Comparison of ENCODE assay signal across 23 cellular contexts in genomic region chr1:1366699-1367067, GRCh38. TPM values are rescaled to one million over a fixed set of nuclear protein-coding genes. Genes with fewer than 3 reads are reported as not detected.
DNase-seq lines count a peak whose midpoint lies in the region; ATAC-seq, FAIRE-seq and TF ChIP-seq lines count a peak whose summit lies in the region.
"Had no signal": no experiment of that assay in that cellular context is flagged by ENCODE, and none has a peak within 500 bp of the region (broad histone marks: within the 10 kb centered on the region; RNA-seq: fewer than 3 reads in every experiment).

No MANE protein-coding gene starts in this region.

- H3K36me3 Mint-ChIP-seq in endodermal cell (ENCODE audit: low read depth), result no peaks in the 10 kb centered on the region
- H3K36me3 Mint-ChIP-seq: CD4-positive, CD25-positive, alpha-beta regulatory T cell; CD8-positive, alpha-beta T cell had no signal

- no peak overlapping the region for H3K4me3 Mint-ChIP-seq in endodermal cell
- H3K4me3 Mint-ChIP-seq: B cell; CD4-positive, CD25-positive, alpha-beta regulatory T cell; CD8-positive, alpha-beta T cell had no signal

- H3K27ac ChIP-seq in GM12878 (ENCODE audit: control insufficient read depth, insufficient read depth) (no peak overlapping the region), endodermal cell (ENCODE audit: low read depth, low read length) (no peak overlapping the region), uterus (no peak overlapping the region), thyroid gland (no peak overlapping the region)
- H3K27ac ChIP-seq: 22Rv1, BLaER1, C4-2B had no signal

- POLR2A ChIA-PET in GM12878 (lab: Charles Lee), result no interaction called here

- H3K27me3 Mint-ChIP-seq in endodermal cell (ENCODE audit: insufficient read depth), result peaks cover 12% of the 10 kb centered on the region

- no peak overlapping the region for H2AFZ ChIP-seq in GM12878 (ENCODE audit: control insufficient read depth, low read depth, low read length)

- CTCF ChIA-PET in GM12878 (lab: Yijun Ruan, JAX), result no interaction called here

- no peaks in the 10 kb centered on the region; the same call in none of the 2 replicates for H3K79me2 ChIP-seq in GM12878 (ENCODE audit: control insufficient read depth, insufficient read depth, low read length)

- intact Hi-C loops in GM12878 (cut with micrococcal nuclease; ENCODE audit: unreplicated experiment) (no loop called here), uterus (cut with DNase I; ENCODE audit: low total_unique reads) (no loop called here), thyroid gland (cut with DNase I) (no loop called here)

- H3K36me3 ChIP-seq in GM12878 (ENCODE audit: control insufficient read depth in 2 of 2, insufficient read depth in 2 of 2, low read length in 1 of 2) (peaks cover 0 to 1% of the 10 kb centered on the region in 2 experiments; a peak in 2 of 4 replicates), endodermal cell (ENCODE audit: control insufficient read depth, insufficient read depth, low read length) (peaks cover 5% of the 10 kb centered on the region), uterus (no peaks in the 10 kb centered on the region), thyroid gland (no peaks in the 10 kb centered on the region)
- H3K36me3 ChIP-seq: BLaER1 had no signal

- H3K27ac Mint-ChIP-seq in endodermal cell, result no peak overlapping the region
- H3K27ac Mint-ChIP-seq: B cell; CD4-positive, CD25-positive, alpha-beta regulatory T cell; CD8-positive, alpha-beta T cell had no signal

- FAIRE-seq in GM12891 (lab: Jason Lieb, UNC) (peak; percentile 50), GM12878 (lab: Jason Lieb, UNC) (no peak)
- FAIRE-seq: A204.1, G401.6, GM18507 had no signal

- peaks cover 6% of the 10 kb centered on the region for H3K4me1 Mint-ChIP-seq in endodermal cell

- H3K9me3 ChIP-seq in GM12878 (replicated peaks; ENCODE audit: control insufficient read depth, insufficient read depth, low read length) (peaks cover 3% of the 10 kb centered on the region; the same call in 1 of the 3 replicates), endodermal cell (ENCODE audit: control insufficient read depth, low read length) (peaks cover 19% of the 10 kb centered on the region), uterus (no peaks in the 10 kb centered on the region), thyroid gland (no peaks in the 10 kb centered on the region)
- H3K9me3 ChIP-seq: Caco-2 had no signal

- H3K9me3 Mint-ChIP-seq in endodermal cell, result peaks cover 3% of the 10 kb centered on the region
- H3K9me3 Mint-ChIP-seq: CD4-positive, CD25-positive, alpha-beta regulatory T cell; CD8-positive, alpha-beta T cell had no signal

- in situ Hi-C loops in GM12878 (cut with MboI), result no loop called here

- no peaks in the 10 kb centered on the region for H4K20me1 ChIP-seq in GM12878 (ENCODE audit: control insufficient read depth, insufficient read depth)

- H3K4me1 ChIP-seq in GM12878 (ENCODE audit: control insufficient read depth, insufficient read depth, low read length), result peaks cover 6% of the 10 kb centered on the region
- H3K4me1 ChIP-seq in endodermal cell (ENCODE audit: control insufficient read depth, insufficient read depth, low read length), result no peaks in the 10 kb centered on the region
- peaks cover 0 to 3% of the 10 kb centered on the region in 2 donors for H3K4me1 ChIP-seq in uterus
- peaks cover 2% of the 10 kb centered on the region in 2 donors for H3K4me1 ChIP-seq in thyroid gland
- H3K4me1 ChIP-seq: Caco-2 had no signal

- RAD21 ChIA-PET in GM12878 (lab: Charles Lee; ENCODE audit: unreplicated experiment), result no interaction called here

- BruUV-seq in GM12878 (replicated peaks; lab: Mats Ljungman, UMichigan), result TSS peak; percentile 56

- TF ChIP-seq POLR2A in GM12891 (IDR thresholded peaks at IDR 0.05; ENCODE audit: low read depth, low read length), result no peak
- TF ChIP-seq POLR2A in GM12878 (IDR thresholded peaks at IDR 0.05; ENCODE audit: low read depth, low read length), result no peak
- TF ChIP-seq POLR2A in uterus (IDR thresholded peaks at IDR 0.05), result no peak
- TF ChIP-seq POLR2A in thyroid gland (IDR thresholded peaks at IDR 0.05), result no peak

- DNase-seq in GM12891 (ENCODE audit: insufficient read length, low spot score) (no peak), LHCN-M2 (ENCODE audit: low read depth) (peak; percentile 7), GM12878 (ENCODE audit: low read depth, low spot score) (no peak), endodermal cell (no peak), uterus (no peak), thyroid gland (no peak)
- DNase-seq: Caco-2; CD8-positive, alpha-beta T cell; DMS153; DND-41; GOT3; H7; HCEC 1CT had no signal

- H3K4me2 ChIP-seq in GM12878 (ENCODE audit: control insufficient read depth, insufficient read depth), result no peak overlapping the region
- H3K4me2 ChIP-seq: BLaER1 had no signal

- H3K4me3 ChIP-seq in GM12878 (no peak overlapping the region), endodermal cell (ENCODE audit: low read length) (peak overlapping the region; percentile 37), uterus (no peak overlapping the region), thyroid gland (replicated peaks in 1 of 3) (no peak overlapping the region)
- H3K4me3 ChIP-seq: BLaER1 had no signal

- SMC1A ChIA-PET in GM12878 (lab: Charles Lee; ENCODE audit: uncharacterized antibody, unreplicated experiment), result no interaction called here

- WGBS in GM12878 (ENCODE audit: insufficient coverage, insufficient replicate concordance, low lambda C conversion rate, missing lambda C conversion rate), result 94% methylated on average over 3 of the region's 3 CpGs
- 93 to 94% methylated on average over 3 of the region's 3 CpGs for WGBS in endodermal cell (ENCODE audit: insufficient coverage in 1 of 2, insufficient read length in 1 of 2), 2 experiments
- WGBS in thyroid gland, 2 donors, result 94 to 97% methylated on average over 3 of the region's 3 CpGs

- no peak for TF ChIP-seq EP300 in GM12878 (IDR thresholded peaks at IDR 0.05; ENCODE audit: borderline replicate concordance in 1 of 2, control insufficient read depth in 1 of 2, low read depth in 2 of 2, low read length in 2 of 2)

- H3K27me3 ChIP-seq in GM12878 (replicated peaks in 1 of 2; ENCODE audit: control insufficient read depth in 2 of 2, insufficient read depth in 2 of 2, low read length in 1 of 2) (no peaks in the 10 kb centered on the region), endodermal cell (ENCODE audit: control insufficient read depth, insufficient read depth, low read length, poor library complexity, severe bottlenecking) (no peaks in the 10 kb centered on the region), uterus (no peaks in the 10 kb centered on the region), thyroid gland (no peaks in the 10 kb centered on the region)
- H3K27me3 ChIP-seq: BLaER1 had no signal

- TF ChIP-seq CTCF in GM12878 (IDR thresholded peaks at IDR 0.05 in 2 of 3, conservative IDR thresholded peaks at IDR 0.05 in 1 of 3; ENCODE audit: control insufficient read depth in 2 of 3, extremely low read depth in 1 of 3, insufficient read depth in 1 of 3, low read depth in 3 of 3, low read length in 3 of 3), result no peak
- TF ChIP-seq CTCF in endodermal cell (conservative IDR thresholded peaks at IDR 0.05), result no peak
- no peak for TF ChIP-seq CTCF in uterus (IDR thresholded peaks at IDR 0.05)
- no peak for TF ChIP-seq CTCF in thyroid gland (IDR thresholded peaks at IDR 0.05)

- no peak for TF ChIP-seq RAD21 in GM12878 (IDR thresholded peaks at IDR 0.05; ENCODE audit: insufficient read depth, low read depth, low read length)

- ATAC-seq in GM12878, result no peak
- no peak for ATAC-seq in SK-N-SH treated with all-trans-retinoic acid at 6 μM for 48 hours
- no peak for ATAC-seq in HG02571 (IDR thresholded peaks at IDR 0.05; ENCODE audit: unreplicated experiment)
- ATAC-seq: CD8-positive, alpha-beta T cell had no signal

- H3K9ac ChIP-seq in GM12878 (ENCODE audit: control insufficient read depth, insufficient read depth, low read length) (no peak overlapping the region), endodermal cell (ENCODE audit: extremely low read depth, low read length, poor library complexity, severe bottlenecking) (no peak overlapping the region)
- H3K9ac ChIP-seq: BLaER1 had no signal

RNA-seq across cellular contexts. Expression of gene AURKAIP1, which starts 8.3 kb away (rescaled TPM):
- 101 TPM for polyA plus RNA-seq in GM12891 (2012; ENCODE audit: low read depth, missing spikeins)
- total RNA-seq in LHCN-M2 (2014; rRNA removed) (226 and 234 TPM in 2 replicates), GM12878 (2014; rRNA removed) (146 and 177 TPM in 2 replicates), GM12878 (2014; rRNA removed; fragmentation: Illumina TruSeq; extraction: Trizol) (30.2 and 37.4 TPM in 2 replicates), GM12878 (2021) (198 and 210 TPM in 2 replicates), endodermal cell (100 to 1,000 TPM; 159 to 162 TPM), uterus (10 to 100 TPM; 13.2 to 75.8 (median 31.1) TPM), thyroid gland (100 to 1,000 TPM in 2 of 4 donors, 10 to 100 TPM in 2; 73.8 to 198 (median 105) TPM)
- 193 TPM for polyA plus RNA-seq in LHCN-M2 (2012)
- total RNA-seq in GM12878 (2013; cell fraction: nucleolus; rRNA removed), result 22.6 and 24.0 TPM in 2 replicates
- polyA plus RNA-seq in GM12878 (2011; ENCODE audit: low read depth), result 20.8 TPM
- polyA plus RNA-seq in GM12878 (2011; rRNA removed) (38.3 and 66.8 TPM in 2 replicates), GM12878 (2014; fragmentation: Illumina TruSeq; extraction: Trizol) (3.9 and 26.5 TPM in 2 replicates), GM12878 (2014; fragmentation: Nextera tagmentation; extraction: Ambion mirVana) (10 to 100 TPM in 1 of 2 experiments, 1 to 10 TPM in 1; 6.5 to 26.6 TPM), GM12878 (2014; rRNA removed) (173 and 210 TPM in 2 replicates), GM12878 (2016; fragmentation: Nextera tagmentation; extraction: Ambion mirVana) (100 to 1,000 TPM; 341 to 366 TPM)
- polyA plus RNA-seq in GM12878 (2011; cell fraction: cytosol; rRNA removed), result 70.8 and 124 TPM in 2 replicates
- polyA plus RNA-seq in GM12878 (2011; cell fraction: nucleus; rRNA removed), result 62.5 and 90.9 TPM in 2 replicates
- polyA plus RNA-seq in GM12878 (2012), result 75.5 and 78.2 TPM in 2 replicates
- polyA minus RNA-seq in GM12878 (2011; rRNA and poly(A)+ RNA removed), result 8.2 and 28.6 TPM in 2 replicates
- 20.0 and 26.7 TPM in 2 replicates for polyA minus RNA-seq in GM12878 (2011; cell fraction: cytosol; rRNA and poly(A)+ RNA removed)
- 17.2 and 20.6 TPM in 2 replicates for polyA minus RNA-seq in GM12878 (2011; cell fraction: nucleus; rRNA and poly(A)+ RNA removed)
- polyA plus RNA-seq in endodermal cell (2013, experiment 1 of 2), result 82.4 TPM
- polyA plus RNA-seq in endodermal cell (2013, experiment 2 of 2), result 74.8 TPM

RNA-seq across cellular contexts. Expression of gene MXRA8, which starts 8.3 kb away (rescaled TPM):
- 2.3 TPM for polyA plus RNA-seq in GM12891 (2012; ENCODE audit: low read depth, missing spikeins)
- 292 and 326 TPM in 2 replicates for total RNA-seq in LHCN-M2 (2014; rRNA removed)
- 341 TPM for polyA plus RNA-seq in LHCN-M2 (2012)
- 0.88 and 1.5 TPM in 2 replicates for total RNA-seq in GM12878 (2013; cell fraction: nucleolus; rRNA removed)
- not detected in 2 replicates for total RNA-seq in GM12878 (2014; rRNA removed)
- not detected in 2 replicates for total RNA-seq in GM12878 (2014; rRNA removed; fragmentation: Illumina TruSeq; extraction: Trizol)
- 0.29 and 0.54 TPM in 2 replicates for total RNA-seq in GM12878 (2021)
- 0.68 TPM for polyA plus RNA-seq in GM12878 (2011; ENCODE audit: low read depth)
- polyA plus RNA-seq in GM12878 (2011; rRNA removed), result 0.11 and 0.20 TPM in 2 replicates
- 0.32 and 0.49 TPM in 2 replicates for polyA plus RNA-seq in GM12878 (2011; cell fraction: cytosol; rRNA removed)
- polyA plus RNA-seq in GM12878 (2011; cell fraction: nucleus; rRNA removed), result 1.3 and 2.1 TPM in 2 replicates
- 2.5 and 3.7 TPM in 2 replicates for polyA plus RNA-seq in GM12878 (2012)
- not detected in 2 replicates for polyA plus RNA-seq in GM12878 (2014; fragmentation: Illumina TruSeq; extraction: Trizol)
- polyA plus RNA-seq in GM12878 (2014; fragmentation: Nextera tagmentation; extraction: Ambion mirVana), result not detected
- polyA plus RNA-seq in GM12878 (2014; rRNA removed), result 0.19 and 0.27 TPM in 2 replicates
- under 1 TPM in 1 of 2 experiments, not detected in 1; 0.15 TPM for polyA plus RNA-seq in GM12878 (2016; fragmentation: Nextera tagmentation; extraction: Ambion mirVana)
- polyA minus RNA-seq in GM12878 (2011; rRNA and poly(A)+ RNA removed), result not detected in 2 replicates
- not detected in 2 replicates for polyA minus RNA-seq in GM12878 (2011; cell fraction: cytosol; rRNA and poly(A)+ RNA removed)
- 0.38 TPM in 1 of 2 replicates, not detected in the other for polyA minus RNA-seq in GM12878 (2011; cell fraction: nucleus; rRNA and poly(A)+ RNA removed)
- total RNA-seq in endodermal cell, result 10 to 100 TPM; 28.3 to 29.2 TPM
- polyA plus RNA-seq in endodermal cell (2013, experiment 1 of 2), result 144 TPM
- 128 TPM for polyA plus RNA-seq in endodermal cell (2013, experiment 2 of 2)
- 100 to 1,000 TPM in 2 of 4 donors, 10 to 100 TPM in 2; 86.1 to 143 (median 117) TPM for total RNA-seq in uterus
- total RNA-seq in thyroid gland, result 100 to 1,000 TPM in 3 of 4 donors, 10 to 100 TPM in 1; 57.1 to 143 (median 106) TPM
- total RNA-seq: B cell had no signal
- polyA plus RNA-seq: CD4-positive, CD25-positive, alpha-beta regulatory T cell had no signal

RNA-seq across cellular contexts. Expression of gene DVL1, which starts 17.5 kb away (rescaled TPM):
- 11.5 TPM for polyA plus RNA-seq in GM12891 (2012; ENCODE audit: low read depth, missing spikeins)
- 85.6 and 86.6 TPM in 2 replicates for total RNA-seq in LHCN-M2 (2014; rRNA removed)
- 43.7 TPM for polyA plus RNA-seq in LHCN-M2 (2012)
- total RNA-seq in GM12878 (2013; cell fraction: nucleolus; rRNA removed), result 58.9 and 70.1 TPM in 2 replicates
- 23.5 and 31.1 TPM in 2 replicates for total RNA-seq in GM12878 (2014; rRNA removed)
- total RNA-seq in GM12878 (2014; rRNA removed; fragmentation: Illumina TruSeq; extraction: Trizol), result 6.1 and 7.5 TPM in 2 replicates
- total RNA-seq in GM12878 (2021), result 29.8 and 30.8 TPM in 2 replicates
- 3.9 TPM for polyA plus RNA-seq in GM12878 (2011; ENCODE audit: low read depth)
- 3.6 and 7.3 TPM in 2 replicates for polyA plus RNA-seq in GM12878 (2011; rRNA removed)
- polyA plus RNA-seq in GM12878 (2011; cell fraction: cytosol; rRNA removed), result 9.5 and 17.3 TPM in 2 replicates
- 104 and 127 TPM in 2 replicates for polyA plus RNA-seq in GM12878 (2011; cell fraction: nucleus; rRNA removed)
- 16.5 and 17.7 TPM in 2 replicates for polyA plus RNA-seq in GM12878 (2012)
- polyA plus RNA-seq in GM12878 (2014; fragmentation: Illumina TruSeq; extraction: Trizol), result 0.48 and 1.6 TPM in 2 replicates
- polyA plus RNA-seq in GM12878 (2014; fragmentation: Nextera tagmentation; extraction: Ambion mirVana), result under 1 TPM; 0.10 to 0.53 TPM
- polyA plus RNA-seq in GM12878 (2014; rRNA removed), result 29.6 and 35.6 TPM in 2 replicates
- 1 to 10 TPM; 1.3 to 1.9 TPM for polyA plus RNA-seq in GM12878 (2016; fragmentation: Nextera tagmentation; extraction: Ambion mirVana)
- 7.3 and 12.8 TPM in 2 replicates for polyA minus RNA-seq in GM12878 (2011; rRNA and poly(A)+ RNA removed)
- polyA minus RNA-seq in GM12878 (2011; cell fraction: cytosol; rRNA and poly(A)+ RNA removed), result 10.6 and 10.9 TPM in 2 replicates
- 20.3 and 28.3 TPM in 2 replicates for polyA minus RNA-seq in GM12878 (2011; cell fraction: nucleus; rRNA and poly(A)+ RNA removed)
- total RNA-seq in endodermal cell, result 10 to 100 TPM; 71.9 to 73.3 TPM
- polyA plus RNA-seq in endodermal cell (2013, experiment 1 of 2), result 56.7 TPM
- 48.1 TPM for polyA plus RNA-seq in endodermal cell (2013, experiment 2 of 2)
- 10 to 100 TPM; 35.6 to 94.5 (median 49.7) TPM for total RNA-seq in uterus
- 10 to 100 TPM; 46.6 to 79.4 (median 61.7) TPM for total RNA-seq in thyroid gland

RNA-seq across cellular contexts. Expression of gene CCNL2, which starts 32.5 kb away (rescaled TPM):
- 47.3 TPM for polyA plus RNA-seq in GM12891 (2012; ENCODE audit: low read depth, missing spikeins)
- total RNA-seq in LHCN-M2 (2014; rRNA removed) (118 and 127 TPM in 2 replicates), GM12878 (2014; rRNA removed) (102 and 106 TPM in 2 replicates), GM12878 (2014; rRNA removed; fragmentation: Illumina TruSeq; extraction: Trizol) (42.5 and 43.2 TPM in 2 replicates), GM12878 (2021) (83.8 and 101 TPM in 2 replicates), endodermal cell (100 to 1,000 TPM; 187 to 244 TPM), uterus (100 to 1,000 TPM; 207 to 351 (median 281) TPM), thyroid gland (100 to 1,000 TPM; 167 to 307 (median 215) TPM)
- 40.8 TPM for polyA plus RNA-seq in LHCN-M2 (2012)
- total RNA-seq in GM12878 (2013; cell fraction: nucleolus; rRNA removed), result 379 and 418 TPM in 2 replicates
- 37.9 TPM for polyA plus RNA-seq in GM12878 (2011; ENCODE audit: low read depth)
- polyA plus RNA-seq in GM12878 (2011; rRNA removed) (112 and 115 TPM in 2 replicates), GM12878 (2014; fragmentation: Illumina TruSeq; extraction: Trizol) (33.7 and 54.3 TPM in 2 replicates), GM12878 (2014; fragmentation: Nextera tagmentation; extraction: Ambion mirVana) (1 to 10 TPM; 2.1 to 5.5 TPM), GM12878 (2014; rRNA removed) (143 and 153 TPM in 2 replicates), GM12878 (2016; fragmentation: Nextera tagmentation; extraction: Ambion mirVana) (100 to 1,000 TPM; 100 to 102 TPM)
- 80.7 and 108 TPM in 2 replicates for polyA plus RNA-seq in GM12878 (2011; cell fraction: cytosol; rRNA removed)
- 831 and 868 TPM in 2 replicates for polyA plus RNA-seq in GM12878 (2011; cell fraction: nucleus; rRNA removed)
- 67.0 and 72.4 TPM in 2 replicates for polyA plus RNA-seq in GM12878 (2012)
- 59.9 and 80.8 TPM in 2 replicates for polyA minus RNA-seq in GM12878 (2011; rRNA and poly(A)+ RNA removed)
- polyA minus RNA-seq in GM12878 (2011; cell fraction: cytosol; rRNA and poly(A)+ RNA removed), result 21.0 and 30.3 TPM in 2 replicates
- 105 and 145 TPM in 2 replicates for polyA minus RNA-seq in GM12878 (2011; cell fraction: nucleus; rRNA and poly(A)+ RNA removed)
- polyA plus RNA-seq in endodermal cell (2013, experiment 1 of 2), result 255 TPM
- polyA plus RNA-seq in endodermal cell (2013, experiment 2 of 2), result 217 TPM

RNA-seq across cellular contexts. Expression of gene TAS1R3, which starts 35.6 kb away (rescaled TPM):
- polyA plus RNA-seq in GM12891 (2012; ENCODE audit: low read depth, missing spikeins), result 0.50 TPM
- total RNA-seq in LHCN-M2 (2014; rRNA removed) (0.06 TPM in 1 of 2 replicates, not detected in the other), GM12878 (2014; rRNA removed) (0.05 and 0.06 TPM in 2 replicates), GM12878 (2014; rRNA removed; fragmentation: Illumina TruSeq; extraction: Trizol) (0.04 and 0.05 TPM in 2 replicates), GM12878 (2021) (0.29 and 0.51 TPM in 2 replicates), endodermal cell (under 1 TPM; 0.09 to 0.35 TPM), uterus (under 1 TPM in 2 of 4 donors, not detected in 2; 0.14 to 0.34 TPM), thyroid gland (1 to 10 TPM in 2 of 4 donors, under 1 TPM in 2; 0.11 to 1.4 (median 0.68) TPM)
- 0.07 TPM for polyA plus RNA-seq in LHCN-M2 (2012)
- 0.73 and 1.2 TPM in 2 replicates for total RNA-seq in GM12878 (2013; cell fraction: nucleolus; rRNA removed)
- 0.20 TPM for polyA plus RNA-seq in GM12878 (2011; ENCODE audit: low read depth)
- polyA plus RNA-seq in GM12878 (2011; rRNA removed) (0.03 and 0.08 TPM in 2 replicates), GM12878 (2014; fragmentation: Illumina TruSeq; extraction: Trizol) (not detected in 2 replicates), GM12878 (2014; fragmentation: Nextera tagmentation; extraction: Ambion mirVana) (not detected), GM12878 (2014; rRNA removed) (0.19 and 0.41 TPM in 2 replicates), GM12878 (2016; fragmentation: Nextera tagmentation; extraction: Ambion mirVana) (under 1 TPM; 0.08 to 0.38 TPM)
- 0.10 and 0.15 TPM in 2 replicates for polyA plus RNA-seq in GM12878 (2011; cell fraction: cytosol; rRNA removed)
- 2.7 and 2.9 TPM in 2 replicates for polyA plus RNA-seq in GM12878 (2011; cell fraction: nucleus; rRNA removed)
- 0.46 and 0.62 TPM in 2 replicates for polyA plus RNA-seq in GM12878 (2012)
- 0.21 TPM in 1 of 2 replicates, not detected in the other for polyA minus RNA-seq in GM12878 (2011; rRNA and poly(A)+ RNA removed)
- 0.27 TPM in 1 of 2 replicates, not detected in the other for polyA minus RNA-seq in GM12878 (2011; cell fraction: cytosol; rRNA and poly(A)+ RNA removed)
- 0.60 and 0.77 TPM in 2 replicates for polyA minus RNA-seq in GM12878 (2011; cell fraction: nucleus; rRNA and poly(A)+ RNA removed)
- polyA plus RNA-seq in endodermal cell (2013, experiment 1 of 2), result 0.21 TPM
- polyA plus RNA-seq in endodermal cell (2013, experiment 2 of 2), result 0.21 TPM

Comparison
In these comparisons a context has a peak if more than half of its experiments do, and no peak if none do; other contexts are left out.
1. RNA of gene MXRA8, which starts 8.3 kb away (total RNA-seq): 292 to 326 TPM in LHCN-M2, 86.1 to 143 TPM in uterus, 57.1 to 143 TPM in thyroid gland and 28.3 to 29.2 TPM in endodermal cell; 0.29 to 1.5 TPM in GM12878; every median in the first group is over 10 times any median in the second.